8 cellular contexts compared by ENCODE assay signal in genomic region chr18:2656237-2657042, GRCh38. TPM values are rescaled to one million over a fixed set of nuclear protein-coding genes. Genes with fewer than 3 reads are reported as not detected.
DNase-seq lines count a peak whose midpoint lies in the region; ATAC-seq, FAIRE-seq and TF ChIP-seq lines count a peak whose summit lies in the region.

No MANE protein-coding gene starts in this region.

- H3K36me3 ChIP-seq in SJCRH30 (0 out of 2 replicates have a peak, but pooled peaks cover 9% of the 10 kb centered on the region), trophoblast cell (ENCODE audit: control insufficient read depth in 1 of 2, insufficient read depth in 2 of 2, low read length in 2 of 2) (peaks cover 0 to 4% of the 10 kb centered on the region in 2 experiments)

- TF ChIP-seq CTCF in A549 (IDR thresholded peaks at IDR 0.05) = no peak

- H3K36me3 Mint-ChIP-seq in activated naive CD8-positive, alpha-beta T cell treated with anti-CD3 and anti-CD28 coated beads for 36 hours = peaks cover 35% of the 10 kb centered on the region

- TF ChIP-seq POLR2A in A549 (IDR thresholded peaks at IDR 0.05; ENCODE audit: low read length) = no peak

- H3K4me2 ChIP-seq in A549 (peak overlapping the region; percentile 86), trophoblast cell (ENCODE audit: low read length) (peak overlapping the region; percentile 68)

- peak overlapping the region; percentile 94 to 97 for H3K27ac ChIP-seq in A549
- H3K27ac ChIP-seq in SJCRH30 = peak overlapping the region; percentile 85
- H3K27ac ChIP-seq in trophoblast cell (ENCODE audit: low read depth, low read length) = peak overlapping the region; percentile 92

- H3K9ac ChIP-seq in trophoblast cell (ENCODE audit: low read length) = peak overlapping the region; percentile 62

- peak overlapping the region; percentile 60 for H3K18ac ChIP-seq in trophoblast cell (ENCODE audit: low read length)

- H3K4me1 ChIP-seq in A549 (peaks cover 36% of the 10 kb centered on the region), SJCRH30 (peaks cover 2% of the 10 kb centered on the region; the same call in 1 of the 2 replicates), trophoblast cell (ENCODE audit: control insufficient read depth in 1 of 2, insufficient read depth in 2 of 2, low read length in 2 of 2) (peaks cover 2% of the 10 kb centered on the region in 2 experiments)

- TF ChIP-seq EP300 in A549 (IDR thresholded peaks at IDR 0.05) = no peak

- peak overlapping the region; percentile 89 for H4K91ac ChIP-seq in trophoblast cell (ENCODE audit: low read depth, low read length)

- ATAC-seq in A549 (peak; percentile 52 to 58), GM18861 (IDR thresholded peaks at IDR 0.05; ENCODE audit: unreplicated experiment) (peak; percentile 4), HG03139 (IDR thresholded peaks at IDR 0.05; ENCODE audit: unreplicated experiment) (peak; percentile 7)

- POLR2A ChIA-PET in A549 (lab: Yijun Ruan, JAX) = interaction anchor here (1.7 kb wide), 1 partner anchor 18 kb away, joined by 6 read pairs; no protein-coding TSS in a partner anchor

- H3K27me3 Mint-ChIP-seq in activated naive CD8-positive, alpha-beta T cell treated with anti-CD3 and anti-CD28 coated beads for 36 hours = no peaks in the 10 kb centered on the region

- peak overlapping the region; percentile 39 for H2BK120ac ChIP-seq in trophoblast cell (ENCODE audit: insufficient read depth, low read length, poor library complexity)

- H3K79me1 ChIP-seq in trophoblast cell (ENCODE audit: low read length) = peaks cover 16% of the 10 kb centered on the region

- H3K9me3 ChIP-seq in A549 = no peaks in the 10 kb centered on the region
- H3K9me3 ChIP-seq in SJCRH30 (replicated peaks) = no peaks in the 10 kb centered on the region
- H3K9me3 ChIP-seq in trophoblast cell (ENCODE audit: insufficient read depth, low read depth, low read length) = no peaks in the 10 kb centered on the region

- no peak for FAIRE-seq in A549 (lab: Jason Lieb, UNC)

- H3K4me3 ChIP-seq in A549 = peak overlapping the region; percentile 92
- H3K4me3 ChIP-seq in SJCRH30 = peak overlapping the region; percentile 94
- peak overlapping the region; percentile 99 for H3K4me3 ChIP-seq in trophoblast cell (ENCODE audit: low read depth, low read length)

- peak overlapping the region; percentile 94 for H3K4me3 Mint-ChIP-seq in activated naive CD8-positive, alpha-beta T cell treated with anti-CD3 and anti-CD28 coated beads for 36 hours

- peak overlapping the region; percentile 78 for H3K4ac ChIP-seq in trophoblast cell (ENCODE audit: low read depth, low read length)

- no peak overlapping the region for H2AK5ac ChIP-seq in trophoblast cell (ENCODE audit: low read length)

- H2AFZ ChIP-seq in trophoblast cell (ENCODE audit: insufficient read depth, low read length, poor library complexity) = peak overlapping the region; percentile 42

- H2BK5ac ChIP-seq in trophoblast cell (ENCODE audit: low read depth, low read length, poor library complexity) = peak overlapping the region; percentile 17

- no peak overlapping the region for H2BK12ac ChIP-seq in trophoblast cell (ENCODE audit: low read length)

- H3K14ac ChIP-seq in trophoblast cell (ENCODE audit: low read length) = peak overlapping the region; percentile 68

- H3K27me3 ChIP-seq in SJCRH30 (no peaks in the 10 kb centered on the region), trophoblast cell (ENCODE audit: insufficient read depth, low read length) (no peaks in the 10 kb centered on the region)

- H3K79me2 ChIP-seq in trophoblast cell (ENCODE audit: control insufficient read depth, insufficient read depth, low read length, poor library complexity) = peaks cover 25% of the 10 kb centered on the region

- WGBS in A549 (ENCODE audit: missing lambda C conversion rate) = 0% methylated on average over 19 of the region's 50 CpGs
- WGBS in trophoblast cell (ENCODE audit: extremely low coverage, insufficient coverage, insufficient read length) = no CpG with 5 or more reads among the region's 50 CpGs

- intact Hi-C loops in cardiac septum (cut with DNase I) = loop anchor here (5.0 kb wide), 2 partner anchors 84 to 356 kb away; partner anchors contain the start of genes LPIN2, METTL4 and NDC80

- TF ChIP-seq RAD21 in A549 (conservative IDR thresholded peaks at IDR 0.05 in 1 of 2, IDR thresholded peaks at IDR 0.05 in 1 of 2) = no peak

- DNase-seq in A549 (ENCODE audit: low read depth in 1 of 2, low spot score in 1 of 2) (peak in 1 of 2 experiments; percentile 13), SJCRH30 (peak; percentile 30 to 52), cardiac septum (ENCODE audit: low spot score) (peak; percentile 89), trophoblast cell (peak; percentile 36 to 61), DMS114 treated with DMSO at 0.1 percent for 48 hours (lab: John Stamatoyannopoulos, UW; ENCODE audit: unreplicated experiment) (no peak)
- peak; percentile 43 for DNase-seq in activated naive CD8-positive, alpha-beta T cell treated with anti-CD3 and anti-CD28 coated beads for 36 hours

- H3K4me1 Mint-ChIP-seq in activated naive CD8-positive, alpha-beta T cell treated with anti-CD3 and anti-CD28 coated beads for 36 hours = peaks cover 36% of the 10 kb centered on the region

- peak overlapping the region; percentile 64 for H4K8ac ChIP-seq in trophoblast cell (ENCODE audit: low read depth, low read length)

- no peak overlapping the region for H3K23ac ChIP-seq in trophoblast cell (ENCODE audit: low read length)

- peak overlapping the region; percentile 96 for H3K27ac Mint-ChIP-seq in activated naive CD8-positive, alpha-beta T cell treated with anti-CD3 and anti-CD28 coated beads for 36 hours

- H3K9me3 Mint-ChIP-seq in activated naive CD8-positive, alpha-beta T cell treated with anti-CD3 and anti-CD28 coated beads for 36 hours = peaks cover 4% of the 10 kb centered on the region

- CTCF ChIA-PET in A549 (lab: Yijun Ruan, JAX) = no interaction called here

- H4K12ac ChIP-seq in trophoblast cell (ENCODE audit: low read depth, low read length) = peak overlapping the region; percentile 24

TF ChIP-seq in A549, 52 proteins besides CTCF, POLR2A, EP300 and RAD21:
- TF ChIP-seq HES2 (IDR thresholded peaks at IDR 0.05) (no peak), JUNB (IDR thresholded peaks at IDR 0.05) (no peak), NR3C1 (IDR thresholded peaks at IDR 0.05) (no peak), POLR2AphosphoS2 (conservative IDR thresholded peaks at IDR 0.05; ENCODE audit: low read length) (no peak), FOSL2 (IDR thresholded peaks at IDR 0.05) (no peak), FOSL2 (CRISPR knock-in tag; IDR thresholded peaks at IDR 0.05) (no peak), ZFP36 (IDR thresholded peaks at IDR 0.05; ENCODE audit: borderline replicate concordance, partially characterized antibody) (no peak), PHF8 (IDR thresholded peaks at IDR 0.05; ENCODE audit: borderline replicate concordance, low read depth) (no peak), HOXB5 (CRISPR knock-in tag; IDR thresholded peaks at IDR 0.05) (no peak), ESRRA (IDR thresholded peaks at IDR 0.05; ENCODE audit: borderline replicate concordance, low read length) (no peak), CEBPB (IDR thresholded peaks at IDR 0.05) (no peak), BHLHE40 (IDR thresholded peaks at IDR 0.05; ENCODE audit: low read depth, low read length) (no peak), MAFK (IDR thresholded peaks at IDR 0.05; ENCODE audit: partially characterized antibody) (no peak), RCOR1 (IDR thresholded peaks at IDR 0.05; ENCODE audit: low read depth, low read length) (no peak), MYC (IDR thresholded peaks at IDR 0.05; ENCODE audit: borderline replicate concordance, low read length) (no peak), FOXS1 (CRISPR knock-in tag; IDR thresholded peaks at IDR 0.05) (no peak), GATA3 (IDR thresholded peaks at IDR 0.05; ENCODE audit: borderline replicate concordance) (no peak), PBX3 (IDR thresholded peaks at IDR 0.05) (no peak)

RNA-seq across cellular contexts. Expression of gene SMCHD1, which starts 0.9 kb away (rescaled TPM):
- polyA plus RNA-seq in A549 (2011; rRNA removed) (21.5 and 25.5 TPM in 2 replicates), A549 (2017; fragmentation: RNase III; extraction: RNeasy Plus Mini Kit Qiagen cat#74134 plus additional on column Dnase treatment) (15.5 to 18.3 TPM (median 16.1 TPM) in 3 replicates)
- polyA plus RNA-seq in A549 (2012; cell fraction: cytosol; rRNA removed) = 5.1 and 5.5 TPM in 2 replicates
- 5.4 and 7.6 TPM in 2 replicates for polyA plus RNA-seq in A549 (2012; cell fraction: nucleus; rRNA removed)
- polyA minus RNA-seq in A549 (2011; rRNA and poly(A)+ RNA removed) = 24.7 and 24.8 TPM in 2 replicates
- total RNA-seq in SJCRH30 (2014; rRNA removed; shearing (Covaris generic)) = 83.2 and 89.2 TPM in 2 replicates
- 10 to 100 TPM; 85.1 to 97.2 TPM for total RNA-seq in activated naive CD8-positive, alpha-beta T cell treated with anti-CD3 and anti-CD28 coated beads for 36 hours
- total RNA-seq in cardiac septum = 34.8 TPM
- polyA plus RNA-seq in trophoblast cell (2013) = 32.4 and 35.5 TPM in 2 replicates

Comparison
In these comparisons a context has a peak if more than half of its experiments do, and no peak if none do; other contexts are left out.
1. ATAC-seq: peak in every context shown above with its lines; median percentile 55 in A549; 7 in HG03139; 4 in GM18861.